ENCODE assay signal across 8 cellular contexts in genomic region chr2:109143214-109144187, GRCh38. TPM values are rescaled to one million over a fixed set of nuclear protein-coding genes. Genes with fewer than 3 reads are reported as not detected.
DNase-seq lines count a peak whose midpoint lies in the region; ATAC-seq and TF ChIP-seq lines count a peak whose summit lies in the region.

No MANE protein-coding gene starts in this region.

- H3K4me2 ChIP-seq in SK-N-SH (no peak overlapping the region), osteoblast (ENCODE audit: insufficient read depth, low read length) (no peak overlapping the region)

- DNase-seq in activated CD4-positive, alpha-beta T cell treated with anti-CD3 and anti-CD28 coated beads for 48 hours = peak; percentile 83
- DNase-seq in stimulated activated CD4-positive, alpha-beta T cell treated with anti-CD3 and anti-CD28 coated beads, Interleukin-15, amount 100 ng/mL, for 24 hours = peak; percentile 83
- no peak for DNase-seq in iPS-NIHi11 (ENCODE audit: low spot score)
- DNase-seq in GM19238 (ENCODE audit: insufficient read length, low spot score) = no peak
- DNase-seq in SK-N-SH = no peak
- no peak for DNase-seq in osteoblast (ENCODE audit: insufficient read length, low spot score, missing footprints)

- WGBS in SK-N-SH (ENCODE audit: low lambda C conversion rate) = 86% methylated on average over 13 of the region's 13 CpGs

- no peak for TF ChIP-seq CTCF in SK-N-SH (IDR thresholded peaks at IDR 0.05)
- TF ChIP-seq CTCF in osteoblast (IDR thresholded peaks at IDR 0.05; ENCODE audit: extremely low read depth, low read depth, low read length) = no peak

- H3K9ac ChIP-seq in SK-N-SH = no peak overlapping the region

- H3K9me2 ChIP-seq in SK-N-SH = no peaks in the 10 kb centered on the region

- H3K4me1 ChIP-seq in SK-N-SH (ENCODE audit: control insufficient read depth in 1 of 2, insufficient read depth in 2 of 2, low read depth in 1 of 2, low read length in 1 of 2) (peaks cover 0 to 11% of the 10 kb centered on the region in 2 experiments; a peak in 2 of 4 replicates), osteoblast (ENCODE audit: insufficient read depth, low read length) (peaks cover 8% of the 10 kb centered on the region)

- CTCF ChIA-PET in SK-N-SH (lab: Yijun Ruan, JAX) = no interaction called here

- no peak for TF ChIP-seq EP300 in SK-N-SH (IDR thresholded peaks at IDR 0.05; ENCODE audit: borderline replicate concordance in 1 of 2, low read depth in 1 of 2, low read length in 1 of 2)

- no peaks in the 10 kb centered on the region for H3K36me3 ChIP-seq in SK-N-SH (replicated peaks in 1 of 2; ENCODE audit: control insufficient read depth in 1 of 2, insufficient read depth in 2 of 2, low read length in 1 of 2)
- H3K36me3 ChIP-seq in osteoblast (ENCODE audit: insufficient read depth, low read length) = no peaks in the 10 kb centered on the region

- H4K20me1 ChIP-seq in SK-N-SH (ENCODE audit: insufficient read depth) (peaks cover 58% of the 10 kb centered on the region), osteoblast (ENCODE audit: insufficient read depth, low read length) (peaks cover 82% of the 10 kb centered on the region)

- no peak overlapping the region for H2AFZ ChIP-seq in SK-N-SH (ENCODE audit: low read depth)
- H2AFZ ChIP-seq in osteoblast (ENCODE audit: low read length) = no peak overlapping the region

- POLR2A ChIA-PET in SK-N-SH (lab: Yijun Ruan, JAX) = no interaction called here

- H3K9me3 ChIP-seq in SK-N-SH (no peaks in the 10 kb centered on the region), osteoblast (ENCODE audit: low read depth, low read length) (no peaks in the 10 kb centered on the region)

- H3F3A ChIP-seq in SK-N-SH (replicated peaks; ENCODE audit: insufficient read depth) = no peaks in the 10 kb centered on the region

- H3K27ac ChIP-seq in SK-N-SH (ENCODE audit: low read depth in 2 of 2, low read length in 1 of 2) = no peak overlapping the region
- no peak overlapping the region for H3K27ac ChIP-seq in osteoblast (ENCODE audit: low read depth, low read length)

- no peak overlapping the region for H3K4me3 ChIP-seq in SK-N-SH (ENCODE audit: low read depth in 2 of 2, low read length in 1 of 2)
- no peak overlapping the region for H3K4me3 ChIP-seq in osteoblast (ENCODE audit: insufficient read depth, low read length)

- peaks cover 65% of the 10 kb centered on the region for H3K79me2 ChIP-seq in SK-N-SH (ENCODE audit: insufficient read depth)
- peaks cover 90% of the 10 kb centered on the region for H3K79me2 ChIP-seq in osteoblast (ENCODE audit: insufficient read depth, low read length)

- H3K27me3 ChIP-seq in SK-N-SH (ENCODE audit: insufficient read depth) (no peaks in the 10 kb centered on the region), osteoblast (ENCODE audit: insufficient read depth, low read length) (no peaks in the 10 kb centered on the region)

- TF ChIP-seq RAD21 in SK-N-SH (IDR thresholded peaks at IDR 0.05; ENCODE audit: low read length) = no peak

- peak; percentile 93 for ATAC-seq in GM18867 (IDR thresholded peaks at IDR 0.05; ENCODE audit: unreplicated experiment)
- ATAC-seq in HG03066 (IDR thresholded peaks at IDR 0.05; ENCODE audit: low read depth, unreplicated experiment) = peak; percentile 77

TF ChIP-seq in SK-N-SH, 30 proteins besides CTCF, POLR2A, EP300 and RAD21:
- TF ChIP-seq PBX3 (IDR thresholded peaks at IDR 0.05) (no peak), EZH2phosphoT487 (IDR thresholded peaks at IDR 0.05; ENCODE audit: borderline replicate concordance, low read depth) (no peak), YY1 (IDR thresholded peaks at IDR 0.05; ENCODE audit: low read depth) (no peak), TCF12 (IDR thresholded peaks at IDR 0.05) (no peak), ELF1 (IDR thresholded peaks at IDR 0.05) (no peak), RXRA (IDR thresholded peaks at IDR 0.05; ENCODE audit: borderline replicate concordance, low read depth) (no peak), USF1 (IDR thresholded peaks at IDR 0.05; ENCODE audit: borderline replicate concordance, low read depth) (no peak), NRF1 (IDR thresholded peaks at IDR 0.05; ENCODE audit: low read depth, low read length) (no peak), CHD2 (IDR thresholded peaks at IDR 0.05; ENCODE audit: low read length, partially characterized antibody) (no peak), POLR2AphosphoS5 (IDR thresholded peaks at IDR 0.05; ENCODE audit: low read depth, low read length) (no peak), RCOR1 (IDR thresholded peaks at IDR 0.05; ENCODE audit: low read length) (no peak), SIN3A (IDR thresholded peaks at IDR 0.05; ENCODE audit: borderline replicate concordance, low read depth, low read length) (no peak), FOXJ3 (CRISPR knock-in tag; IDR thresholded peaks at IDR 0.05) (no peak)
TF ChIP-seq in SK-N-SH: peak in this region for 0.

RNA-seq across cellular contexts. Expression of gene SH3RF3, which starts 14.5 kb away (rescaled TPM):
- polyA plus RNA-seq in SK-N-SH (2012; rRNA removed) = 1.3 and 1.9 TPM in 2 replicates
- polyA plus RNA-seq in SK-N-SH (2012; cell fraction: cytosol; rRNA removed) = 0.99 and 1.5 TPM in 2 replicates
- polyA plus RNA-seq in SK-N-SH (2012; cell fraction: nucleus; rRNA removed) = 3.5 and 3.8 TPM in 2 replicates
- 14.7 and 14.8 TPM in 2 replicates for total RNA-seq in osteoblast

Comparison
In these comparisons a context has a peak if more than half of its experiments do, and no peak if none do; other contexts are left out.
1. DNase-seq: peak in activated CD4-positive, alpha-beta T cell treated with anti-CD3 and anti-CD28 coated beads for 48 hours (single experiment) and stimulated activated CD4-positive, alpha-beta T cell treated with anti-CD3 and anti-CD28 coated beads, Interleukin-15, amount 100 ng/mL, for 24 hours (single experiment); none in iPS-NIHi11 (single experiment), GM19238 (single experiment), SK-N-SH (single experiment) and osteoblast (single experiment).